8 cellular contexts compared by ENCODE assay signal in the genomic region with DNA sequence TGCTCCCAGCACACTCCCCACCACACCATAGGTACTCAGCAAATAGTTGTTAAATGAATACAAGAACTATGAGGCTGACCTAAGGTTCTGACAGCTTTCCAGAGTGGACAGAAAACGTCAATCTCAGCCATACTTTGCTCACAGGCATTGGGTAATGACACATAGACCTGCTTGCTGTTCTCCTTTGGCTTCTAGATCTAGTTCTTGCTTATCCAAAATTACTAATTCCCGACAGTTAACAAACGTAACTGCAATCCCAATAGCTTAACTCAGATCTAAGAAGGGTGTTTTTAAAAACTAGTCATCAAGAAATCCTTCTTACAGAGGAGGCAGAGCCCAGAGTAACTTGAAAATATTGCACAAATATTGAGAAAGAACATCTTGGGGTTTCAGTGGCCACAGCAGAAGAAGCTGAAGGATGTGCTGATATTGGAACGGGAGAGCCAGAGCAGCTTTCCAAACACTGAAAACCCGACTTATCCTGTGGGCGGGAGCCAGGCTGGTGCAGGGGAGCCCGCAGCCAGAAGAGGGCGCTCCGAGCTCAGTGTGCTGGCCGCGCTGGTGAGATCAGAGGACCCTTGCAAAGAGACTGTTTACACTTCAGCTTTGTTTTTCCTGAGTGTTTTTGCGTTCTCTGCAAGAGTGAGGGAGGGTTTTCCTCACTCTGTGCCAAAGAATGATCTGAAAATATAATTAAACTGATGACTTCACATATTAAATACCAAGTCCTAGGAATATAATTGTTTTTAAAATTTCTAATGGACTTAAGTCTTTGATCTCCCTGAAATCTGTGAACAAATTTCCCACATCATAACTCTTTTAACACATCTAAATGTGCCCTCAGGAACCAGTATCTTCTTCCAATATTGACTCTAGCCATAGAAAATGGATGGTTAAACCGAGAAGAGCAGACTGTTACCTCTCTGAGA. TPM values are rescaled to one million over a fixed set of nuclear protein-coding genes. Genes with fewer than 3 reads are reported as not detected.
DNase-seq lines count a peak whose midpoint lies in the region; ATAC-seq and TF ChIP-seq lines count a peak whose summit lies in the region.

No MANE protein-coding gene starts in this region.

- H3K36me3 Mint-ChIP-seq in CD14-positive monocyte (no peaks in the 10 kb centered on the region), glutamatergic neuron (ENCODE audit: unreplicated experiment) (peaks cover 3% of the 10 kb centered on the region), type B pancreatic cell (no peaks in the 10 kb centered on the region)
- no peaks in the 10 kb centered on the region for H3K36me3 Mint-ChIP-seq in activated naive CD4-positive, alpha-beta T cell treated with anti-CD3 and anti-CD28 coated beads, Interleukin-2, amount 10 ng/mL, durations not matched to agents 7 days and 5 days

- H3K4me2 ChIP-seq in SK-N-SH, result no peak overlapping the region

- H3K4me3 ChIP-seq in MG63 (no peak overlapping the region), SK-N-SH (ENCODE audit: low read depth in 2 of 2, low read length in 1 of 2) (no peak overlapping the region; a peak in 1 of 4 replicates)

- intact Hi-C loops in CD14-positive monocyte (cut with micrococcal nuclease), result loop anchor here in 1 of 2 donors (5.0 kb wide), 2 partner anchors 47 to 232 kb away; no protein-coding TSS in a partner anchor

- H3K9ac ChIP-seq in SK-N-SH, result no peak overlapping the region

- POLR2A ChIA-PET in SK-N-SH (lab: Yijun Ruan, JAX), result interaction anchor here (0.9 to 1.3 kb wide), 3 partner anchors 20 to 43 kb away, joined by 5 to 20 read pairs (median 6); no protein-coding TSS in a partner anchor

- H3K27me3 ChIP-seq in MG63 (no peaks in the 10 kb centered on the region), SK-N-SH (ENCODE audit: insufficient read depth) (no peaks in the 10 kb centered on the region)

- no peaks in the 10 kb centered on the region for H3K9me2 ChIP-seq in SK-N-SH

- TF ChIP-seq RAD21 in SK-N-SH (IDR thresholded peaks at IDR 0.05; ENCODE audit: low read length), result peak; percentile 99

- no peak overlapping the region; a peak in 1 of 4 replicates for H3K27ac ChIP-seq in SK-N-SH (ENCODE audit: low read depth in 2 of 2, low read length in 1 of 2)

- H3K27me3 Mint-ChIP-seq in CD14-positive monocyte (ENCODE audit: low read depth in 3 of 3), result peaks cover 6 to 18% (median 15%) of the 10 kb centered on the region in 3 donors
- H3K27me3 Mint-ChIP-seq in activated naive CD4-positive, alpha-beta T cell treated with anti-CD3 and anti-CD28 coated beads, Interleukin-2, amount 10 ng/mL, durations not matched to agents 7 days and 5 days, result peaks cover 34% of the 10 kb centered on the region
- H3K27me3 Mint-ChIP-seq in glutamatergic neuron (ENCODE audit: unreplicated experiment), result peaks cover 5% of the 10 kb centered on the region
- H3K27me3 Mint-ChIP-seq in type B pancreatic cell, result peaks cover 11% of the 10 kb centered on the region

- no peaks in the 10 kb centered on the region for H3K9me3 ChIP-seq in MG63
- H3K9me3 ChIP-seq in SK-N-SH, result no peaks in the 10 kb centered on the region

- TF ChIP-seq EP300 in SK-N-SH (IDR thresholded peaks at IDR 0.05; ENCODE audit: borderline replicate concordance in 1 of 2, low read depth in 1 of 2, low read length in 1 of 2), result no peak

- H3F3A ChIP-seq in SK-N-SH (replicated peaks; ENCODE audit: insufficient read depth), result peaks cover 3% of the 10 kb centered on the region

- 23% methylated on average over 13 of the region's 13 CpGs for WGBS in SK-N-SH (ENCODE audit: low lambda C conversion rate)

- H2AFZ ChIP-seq in SK-N-SH (ENCODE audit: low read depth), result peak overlapping the region; percentile 20; the same call in 1 of the 2 replicates

- H3K27ac Mint-ChIP-seq in CD14-positive monocyte (no peak overlapping the region), glutamatergic neuron (ENCODE audit: unreplicated experiment) (no peak overlapping the region), type B pancreatic cell (no peak overlapping the region)
- no peak overlapping the region for H3K27ac Mint-ChIP-seq in activated naive CD4-positive, alpha-beta T cell treated with anti-CD3 and anti-CD28 coated beads, Interleukin-2, amount 10 ng/mL, durations not matched to agents 7 days and 5 days

- TF ChIP-seq CTCF in CD14-positive monocyte (IDR thresholded peaks at IDR 0.05), result peak; percentile 98
- TF ChIP-seq CTCF in SK-N-SH (IDR thresholded peaks at IDR 0.05), result peak; percentile 99
- peak; percentile 91 for TF ChIP-seq CTCF in glutamatergic neuron (IDR thresholded peaks at IDR 0.05; ENCODE audit: partially characterized antibody, unreplicated experiment)
- peak; percentile 99 for TF ChIP-seq CTCF in type B pancreatic cell (conservative IDR thresholded peaks at IDR 0.05)

- no peaks in the 10 kb centered on the region for H3K36me3 ChIP-seq in MG63
- no peaks in the 10 kb centered on the region for H3K36me3 ChIP-seq in SK-N-SH (replicated peaks in 1 of 2; ENCODE audit: control insufficient read depth in 1 of 2, insufficient read depth in 2 of 2, low read length in 1 of 2)

- H3K4me1 Mint-ChIP-seq in CD14-positive monocyte, result no peaks in the 10 kb centered on the region
- H3K4me1 Mint-ChIP-seq in activated naive CD4-positive, alpha-beta T cell treated with anti-CD3 and anti-CD28 coated beads, Interleukin-2, amount 10 ng/mL, durations not matched to agents 7 days and 5 days, result no peaks in the 10 kb centered on the region
- H3K4me1 Mint-ChIP-seq in glutamatergic neuron (ENCODE audit: low read depth, unreplicated experiment), result peaks cover 6% of the 10 kb centered on the region
- H3K4me1 Mint-ChIP-seq in type B pancreatic cell (ENCODE audit: unreplicated experiment), result no peaks in the 10 kb centered on the region

- no peaks in the 10 kb centered on the region for H3K9me3 Mint-ChIP-seq in CD14-positive monocyte
- no peaks in the 10 kb centered on the region for H3K9me3 Mint-ChIP-seq in activated naive CD4-positive, alpha-beta T cell treated with anti-CD3 and anti-CD28 coated beads, Interleukin-2, amount 10 ng/mL, durations not matched to agents 7 days and 5 days
- peaks cover 2% of the 10 kb centered on the region for H3K9me3 Mint-ChIP-seq in glutamatergic neuron (ENCODE audit: unreplicated experiment)
- H3K9me3 Mint-ChIP-seq in type B pancreatic cell, result no peaks in the 10 kb centered on the region

- ATAC-seq in GM21381 (IDR thresholded peaks at IDR 0.05; ENCODE audit: unreplicated experiment), result peak; percentile 92

- CTCF ChIA-PET in SK-N-SH (lab: Yijun Ruan, JAX), result interaction anchor here (0.6 to 17.5 kb wide), 62 partner anchors 8 to 1138 kb away, joined by 3 to 668 read pairs (median 5); a partner anchor contains a TSS
- CTCF ChIA-PET in activated naive CD4-positive, alpha-beta T cell treated with anti-CD3 and anti-CD28 coated beads, Interleukin-2, amount 10 ng/mL, durations not matched to agents 7 days and 5 days (lab: Charles Lee), result interaction anchor here (0.6 to 3.1 kb wide), 36 partner anchors 9 to 480 kb away, joined by 3 to 61 read pairs (median 4); a partner anchor contains a TSS

- H3K4me3 Mint-ChIP-seq in CD14-positive monocyte (no peak overlapping the region), glutamatergic neuron (ENCODE audit: unreplicated experiment) (no peak overlapping the region), type B pancreatic cell (no peak overlapping the region)
- no peak overlapping the region for H3K4me3 Mint-ChIP-seq in activated naive CD4-positive, alpha-beta T cell treated with anti-CD3 and anti-CD28 coated beads, Interleukin-2, amount 10 ng/mL, durations not matched to agents 7 days and 5 days

- DNase-seq in CD14-positive monocyte (ENCODE audit: low spot score) (no peak), MG63 (peak; percentile 79), SK-N-SH (peak; percentile 91), glutamatergic neuron (peak; percentile 90), pons (ENCODE audit: low spot score) (peak; percentile 94), type B pancreatic cell (ENCODE audit: extremely low spot score, unreplicated experiment) (peak; percentile 86)
- DNase-seq in activated naive CD4-positive, alpha-beta T cell treated with anti-CD3 and anti-CD28 coated beads, Interleukin-2, amount 10 ng/mL, durations not matched to agents 7 days and 5 days, result peak; percentile 76

- H4K20me1 ChIP-seq in SK-N-SH (ENCODE audit: insufficient read depth), result no peaks in the 10 kb centered on the region

- peaks cover 4 to 5% of the 10 kb centered on the region in 2 experiments; a peak in 2 of 4 replicates for H3K4me1 ChIP-seq in SK-N-SH (ENCODE audit: control insufficient read depth in 1 of 2, insufficient read depth in 2 of 2, low read depth in 1 of 2, low read length in 1 of 2)

- H3K79me2 ChIP-seq in SK-N-SH (ENCODE audit: insufficient read depth), result no peaks in the 10 kb centered on the region

TF ChIP-seq in SK-N-SH, 30 proteins besides CTCF, POLR2A, EP300 and RAD21 (continues in another document):
- TF ChIP-seq, protein P1, sequence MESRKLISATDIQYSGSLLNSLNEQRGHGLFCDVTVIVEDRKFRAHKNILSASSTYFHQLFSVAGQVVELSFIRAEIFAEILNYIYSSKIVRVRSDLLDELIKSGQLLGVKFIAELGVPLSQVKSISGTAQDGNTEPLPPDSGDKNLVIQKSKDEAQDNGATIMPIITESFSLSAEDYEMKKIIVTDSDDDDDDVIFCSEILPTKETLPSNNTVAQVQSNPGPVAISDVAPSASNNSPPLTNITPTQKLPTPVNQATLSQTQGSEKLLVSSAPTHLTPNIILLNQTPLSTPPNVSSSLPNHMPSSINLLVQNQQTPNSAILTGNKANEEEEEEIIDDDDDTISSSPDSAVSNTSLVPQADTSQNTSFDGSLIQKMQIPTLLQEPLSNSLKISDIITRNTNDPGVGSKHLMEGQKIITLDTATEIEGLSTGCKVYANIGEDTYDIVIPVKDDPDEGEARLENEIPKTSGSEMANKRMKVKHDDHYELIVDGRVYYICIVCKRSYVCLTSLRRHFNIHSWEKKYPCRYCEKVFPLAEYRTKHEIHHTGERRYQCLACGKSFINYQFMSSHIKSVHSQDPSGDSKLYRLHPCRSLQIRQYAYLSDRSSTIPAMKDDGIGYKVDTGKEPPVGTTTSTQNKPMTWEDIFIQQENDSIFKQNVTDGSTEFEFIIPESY (IDR thresholded peaks at IDR 0.05; ENCODE audit: borderline replicate concordance, low read depth), result no peak
- peak; percentile 100 for TF ChIP-seq SMC3 (IDR thresholded peaks at IDR 0.05; ENCODE audit: low read depth, low read length)
- TF ChIP-seq TCF12 (IDR thresholded peaks at IDR 0.05), result no peak
- no peak for TF ChIP-seq MEF2A (IDR thresholded peaks at IDR 0.05; ENCODE audit: borderline replicate concordance, low read depth)

RNA-seq across cellular contexts. Expression of a gene that starts 30.3 kb away (rescaled TPM):
- not detected for polyA plus RNA-seq in CD14-positive monocyte
- total RNA-seq in MG63 (2014; rRNA removed; shearing (Covaris generic); ENCODE audit: low replicate concordance), result 0.57 and 1.1 TPM in 2 replicates
- polyA plus RNA-seq in SK-N-SH (2012; rRNA removed), result 5.3 and 5.9 TPM in 2 replicates
- polyA plus RNA-seq in SK-N-SH (2012; cell fraction: cytosol; rRNA removed), result 5.6 and 6.3 TPM in 2 replicates
- polyA plus RNA-seq in SK-N-SH (2012; cell fraction: nucleus; rRNA removed), result 5.4 and 5.6 TPM in 2 replicates
- total RNA-seq in glutamatergic neuron (ENCODE audit: unreplicated experiment), result not detected
- 0.12 and 2.7 TPM in 2 replicates for total RNA-seq in type B pancreatic cell (ENCODE audit: low replicate concordance)
